ENCODE assay signal across 14 cellular contexts in genomic region chr5:122773615-122774014, GRCh38. TPM values are rescaled to one million over a fixed set of nuclear protein-coding genes. Genes with fewer than 3 reads are reported as not detected.
DNase-seq lines count a peak whose midpoint lies in the region; ATAC-seq and TF ChIP-seq lines count a peak whose summit lies in the region.
"Had no signal": no experiment of that assay in that cellular context is flagged by ENCODE, and none has a peak within 500 bp of the region (broad histone marks: within the 10 kb centered on the region; RNA-seq: fewer than 3 reads in every experiment).

No MANE protein-coding gene starts in this region.

- TF ChIP-seq CTCF in IMR-90 (conservative IDR thresholded peaks at IDR 0.05; ENCODE audit: low read depth, low read length) (no peak), ascending aorta (IDR thresholded peaks at IDR 0.05) (no peak), neural crest cell (conservative IDR thresholded peaks at IDR 0.05) (no peak), esophagus squamous epithelium (IDR thresholded peaks at IDR 0.05) (no peak), dorsolateral prefrontal cortex (IDR thresholded peaks at IDR 0.05 in 54 of 56, conservative IDR thresholded peaks at IDR 0.05 in 2 of 56; ENCODE audit: low read depth in 1 of 56, partially characterized antibody in 56 of 56) (no peak)

- H2AK9ac ChIP-seq in IMR-90 (replicated peaks; ENCODE audit: low read depth, low read length, poor library complexity), result peak overlapping the region; percentile 44

- no peak overlapping the region for H2BK15ac ChIP-seq in IMR-90 (ENCODE audit: low read depth, low read length)

- H3K14ac ChIP-seq in IMR-90 (replicated peaks; ENCODE audit: low read depth, low read length), result no peak overlapping the region

- no CpG with 5 or more reads among the region's 3 CpGs for WGBS in IMR-90 (ENCODE audit: extremely low coverage in 2 of 2, insufficient read length in 1 of 2), 2 experiments
- WGBS in esophagus squamous epithelium, 2 donors, result 54 to 76% methylated on average over 3 of the region's 3 CpGs

- H3K27me3 ChIP-seq in IMR-90 (ENCODE audit: control insufficient read depth, insufficient read depth, low read length), result peaks cover 2% of the 10 kb centered on the region; the same call in 1 of the 2 replicates
- H3K27me3 ChIP-seq in ascending aorta, result no peaks in the 10 kb centered on the region
- no peaks in the 10 kb centered on the region for H3K27me3 ChIP-seq in esophagus squamous epithelium
- H3K27me3 ChIP-seq in dorsolateral prefrontal cortex, result no peaks in the 10 kb centered on the region
- H3K27me3 ChIP-seq: brain microvascular endothelial cell had no signal

- CTCF ChIA-PET in IMR-90 (lab: Yijun Ruan, JAX), result no interaction called here

- H4K91ac ChIP-seq in IMR-90 (ENCODE audit: insufficient read depth, low read depth, low read length), result no peak overlapping the region

- H3K9ac ChIP-seq in IMR-90 (ENCODE audit: low read depth, low read length), result no peak overlapping the region

- no peak overlapping the region for H2BK5ac ChIP-seq in IMR-90 (ENCODE audit: low read depth, low read length, poor library complexity, severe bottlenecking)

- H3K4me3 ChIP-seq in IMR-90 (ENCODE audit: insufficient read depth, low read depth, low read length) (no peak overlapping the region), ascending aorta (no peak overlapping the region), esophagus squamous epithelium (no peak overlapping the region), dorsolateral prefrontal cortex (no peak overlapping the region)

- H3K9me3 Mint-ChIP-seq in T-helper 1 cell treated with Interleukin-12 subunit alpha and Interleukin-12 subunit beta and Interleukin-4 antibody, amounts not matched to agents 30 μg/mL and 1 μg/mL, for 36 hours, result no peaks in the 10 kb centered on the region
- no peaks in the 10 kb centered on the region for H3K9me3 Mint-ChIP-seq in neural crest cell

- H3K9me3 ChIP-seq in IMR-90 (ENCODE audit: control insufficient read depth, insufficient read depth, low read length), result no peaks in the 10 kb centered on the region
- no peaks in the 10 kb centered on the region for H3K9me3 ChIP-seq in ascending aorta
- no peaks in the 10 kb centered on the region for H3K9me3 ChIP-seq in esophagus squamous epithelium

- no peak overlapping the region for H2BK20ac ChIP-seq in IMR-90 (ENCODE audit: low read depth, low read length)

- no peak for TF ChIP-seq RAD21 in IMR-90 (IDR thresholded peaks at IDR 0.05; ENCODE audit: low read length)

- TF ChIP-seq POLR2A in IMR-90 (IDR thresholded peaks at IDR 0.05; ENCODE audit: low read depth, low read length), result no peak
- TF ChIP-seq POLR2A in esophagus squamous epithelium (IDR thresholded peaks at IDR 0.05), result no peak

- POLR2A ChIA-PET in IMR-90 (lab: Charles Lee; ENCODE audit: unreplicated experiment), result no interaction called here

- no peak overlapping the region for H4K5ac ChIP-seq in IMR-90 (ENCODE audit: low read depth, low read length)

- dilution Hi-C loops in IMR-90 (cut with HindIII; ENCODE audit: low sequenced_read_pairs, unreplicated experiment), result no loop called here

- no peak overlapping the region for H3K23ac ChIP-seq in IMR-90 (ENCODE audit: low read depth, low read length)

- peaks cover 3% of the 10 kb centered on the region; the same call in 1 of the 2 replicates for H4K20me1 ChIP-seq in IMR-90 (ENCODE audit: insufficient read depth, low read length)

- H3K18ac ChIP-seq in IMR-90 (ENCODE audit: low read depth, low read length), result no peak overlapping the region

- no peak overlapping the region for H2BK120ac ChIP-seq in IMR-90 (ENCODE audit: low read depth, low read length)

- peaks cover 18% of the 10 kb centered on the region for H3K27me3 Mint-ChIP-seq in T-helper 1 cell treated with Interleukin-12 subunit alpha and Interleukin-12 subunit beta and Interleukin-4 antibody, amounts not matched to agents 30 μg/mL and 1 μg/mL, for 36 hours (ENCODE audit: low read depth)
- H3K27me3 Mint-ChIP-seq in neural crest cell (ENCODE audit: low read depth), result peaks cover 2% of the 10 kb centered on the region

- no peak for DNase-seq in T-helper 1 cell
- no peak for DNase-seq in IMR-90
- no peak for DNase-seq in ascending aorta (ENCODE audit: low spot score in 2 of 2)
- DNase-seq in neural crest cell (ENCODE audit: low read depth, low spot score), result no peak
- no peak for DNase-seq in esophagus squamous epithelium (lab: John Stamatoyannopoulos, UW)
- no peak for DNase-seq in dorsolateral prefrontal cortex
- DNase-seq: brain microvascular endothelial cell; H7; hippocampal formation; mesenchymal stem cell; NCI-H187 treated with DMSO at 0.1 percent for 48 hours; NK-92 treated with Interleukin-12 subunit alpha and Interleukin-12 subunit beta, amount 100 ng/mL, for 24 hours had no signal

- H3K9me1 ChIP-seq in IMR-90 (ENCODE audit: insufficient read depth, low read length), result peaks cover 6% of the 10 kb centered on the region; the same call in 1 of the 2 replicates

- BruUV-seq in IMR-90 (replicated peaks; lab: Mats Ljungman, UMichigan), result no TSS peak

- H3K27ac ChIP-seq in IMR-90 (ENCODE audit: insufficient read depth, low read length), result no peak overlapping the region
- peak overlapping the region; percentile 68 to 94 for H3K27ac ChIP-seq in ascending aorta
- H3K27ac ChIP-seq in esophagus squamous epithelium, result no peak overlapping the region
- H3K27ac ChIP-seq in dorsolateral prefrontal cortex, result peak overlapping the region in 2 of 59 donors; percentile 72 to 81
- H3K27ac ChIP-seq: brain microvascular endothelial cell had no signal

- peak overlapping the region; percentile 23 for H2AFZ ChIP-seq in IMR-90 (replicated peaks; ENCODE audit: low read length, poor library complexity)

- intact Hi-C loops in IMR-90 (cut with micrococcal nuclease), result loop anchor here (2.0 kb wide), 1 partner anchor 73 kb away; no protein-coding TSS in a partner anchor
- intact Hi-C loops in ascending aorta (cut with DNase I), result loop anchor here (1.0 to 10.0 kb wide), 6 partner anchors 69 to 741 kb away; partner anchors contain the start of genes CSNK1G3, PPIC, PRDM6 and SNX24
- intact Hi-C loops in esophagus squamous epithelium (cut with DNase I), result no loop called here
- intact Hi-C loops in dorsolateral prefrontal cortex (cut with DNase I), result loop anchor here (5.0 to 10.0 kb wide), 3 partner anchors 69 to 811 kb away; partner anchors contain the start of genes SNX24 (in 1 of the 2) and SRFBP1 (in 1 of the 2)

- peaks cover 3 to 22% of the 10 kb centered on the region in 2 experiments for H3K79me1 ChIP-seq in IMR-90 (ENCODE audit: low read depth in 1 of 2, low read length in 2 of 2)

- no peak overlapping the region for H2AK5ac ChIP-seq in IMR-90 (ENCODE audit: low read depth, low read length)

- peak overlapping the region; percentile 32 for H3K4me3 Mint-ChIP-seq in T-helper 1 cell treated with Interleukin-12 subunit alpha and Interleukin-12 subunit beta and Interleukin-4 antibody, amounts not matched to agents 30 μg/mL and 1 μg/mL, for 36 hours
- H3K4me3 Mint-ChIP-seq in neural crest cell, result peak overlapping the region; percentile 84

- H4K8ac ChIP-seq in IMR-90 (ENCODE audit: low read depth in 2 of 2, low read length in 2 of 2), result no peak overlapping the region

- H3K4me2 ChIP-seq in IMR-90 (ENCODE audit: low read depth, low read length), result no peak overlapping the region

- no peak overlapping the region for H3K27ac Mint-ChIP-seq in T-helper 1 cell treated with Interleukin-12 subunit alpha and Interleukin-12 subunit beta and Interleukin-4 antibody, amounts not matched to agents 30 μg/mL and 1 μg/mL, for 36 hours
- H3K27ac Mint-ChIP-seq in neural crest cell (ENCODE audit: unreplicated experiment), result no peak overlapping the region

- H3K4ac ChIP-seq in IMR-90 (ENCODE audit: low read depth, low read length), result no peak overlapping the region

- no peaks in the 10 kb centered on the region for H3K36me3 ChIP-seq in IMR-90 (ENCODE audit: control insufficient read depth, insufficient read depth, low read length)
- H3K36me3 ChIP-seq in ascending aorta, result no peaks in the 10 kb centered on the region
- H3K36me3 ChIP-seq in esophagus squamous epithelium, result no peaks in the 10 kb centered on the region
- H3K36me3 ChIP-seq: brain microvascular endothelial cell had no signal

- ATAC-seq in IMR-90 (ENCODE audit: low read depth) (no peak), HG02852 (IDR thresholded peaks at IDR 0.05; ENCODE audit: unreplicated experiment) (no peak)

- in situ Hi-C loops in IMR-90 (cut with MboI; ENCODE audit: low sequenced_read_pairs), result no loop called here

- H3K36me3 Mint-ChIP-seq in T-helper 1 cell treated with Interleukin-12 subunit alpha and Interleukin-12 subunit beta and Interleukin-4 antibody, amounts not matched to agents 30 μg/mL and 1 μg/mL, for 36 hours (ENCODE audit: low read depth), result no peaks in the 10 kb centered on the region
- no peaks in the 10 kb centered on the region for H3K36me3 Mint-ChIP-seq in neural crest cell (ENCODE audit: low read depth)

- H3K4me1 Mint-ChIP-seq in T-helper 1 cell treated with Interleukin-12 subunit alpha and Interleukin-12 subunit beta and Interleukin-4 antibody, amounts not matched to agents 30 μg/mL and 1 μg/mL, for 36 hours (ENCODE audit: low read depth), result peaks cover 15% of the 10 kb centered on the region
- peaks cover 23% of the 10 kb centered on the region for H3K4me1 Mint-ChIP-seq in neural crest cell

- no peak overlapping the region for H3K56ac ChIP-seq in IMR-90 (ENCODE audit: extremely low read depth, insufficient read depth, low read length)

- no peaks in the 10 kb centered on the region for H3K4me1 ChIP-seq in IMR-90 (ENCODE audit: control insufficient read depth, insufficient read depth, low read length)
- H3K4me1 ChIP-seq in ascending aorta, result peaks cover 0 to 15% of the 10 kb centered on the region in 2 donors
- peaks cover 4 to 30% (median 16%) of the 10 kb centered on the region in 3 donors for H3K4me1 ChIP-seq in esophagus squamous epithelium

TF ChIP-seq in IMR-90, 13 proteins besides CTCF, POLR2A, EP300 and RAD21 (continues in another document):
- TF ChIP-seq MXI1 (IDR thresholded peaks at IDR 0.05; ENCODE audit: borderline replicate concordance, low read depth, low read length), result no peak
- no peak for TF ChIP-seq CEBPB (IDR thresholded peaks at IDR 0.05; ENCODE audit: low read depth, low read length)

RNA-seq across cellular contexts. Expression of gene SNX2, which starts 1.3 kb away (rescaled TPM):
- total RNA-seq in IMR-90 (2012; rRNA removed), result 52.9 and 54.7 TPM in 2 replicates
- polyA plus RNA-seq in IMR-90 (2012; rRNA removed), result 24.9 and 26.3 TPM in 2 replicates
- polyA plus RNA-seq in IMR-90 (2012; cell fraction: cytosol; rRNA removed), result 6.7 and 8.8 TPM in 2 replicates
- polyA plus RNA-seq in IMR-90 (2012; cell fraction: nucleus; rRNA removed; ENCODE audit: low replicate concordance), result 2.9 and 8.8 TPM in 2 replicates
- 15.6 TPM for total RNA-seq in ascending aorta
- total RNA-seq in neural crest cell, result 72.7 and 75.6 TPM in 2 replicates
- 10 to 100 TPM; 33.9 to 64.7 (median 49.1) TPM for total RNA-seq in esophagus squamous epithelium
- 10 to 100 TPM; 33.1 to 80.2 (median 54.6) TPM for total RNA-seq in dorsolateral prefrontal cortex

Comparison
In these comparisons a context has a peak if more than half of its experiments do, and no peak if none do; other contexts are left out.
1. H3K27ac ChIP-seq: peak in ascending aorta (2 of 2); none in IMR-90 (single experiment) and esophagus squamous epithelium (0 of 4).